Comparison of ENCODE assay signal across 1 cellular context in the genomic region with DNA sequence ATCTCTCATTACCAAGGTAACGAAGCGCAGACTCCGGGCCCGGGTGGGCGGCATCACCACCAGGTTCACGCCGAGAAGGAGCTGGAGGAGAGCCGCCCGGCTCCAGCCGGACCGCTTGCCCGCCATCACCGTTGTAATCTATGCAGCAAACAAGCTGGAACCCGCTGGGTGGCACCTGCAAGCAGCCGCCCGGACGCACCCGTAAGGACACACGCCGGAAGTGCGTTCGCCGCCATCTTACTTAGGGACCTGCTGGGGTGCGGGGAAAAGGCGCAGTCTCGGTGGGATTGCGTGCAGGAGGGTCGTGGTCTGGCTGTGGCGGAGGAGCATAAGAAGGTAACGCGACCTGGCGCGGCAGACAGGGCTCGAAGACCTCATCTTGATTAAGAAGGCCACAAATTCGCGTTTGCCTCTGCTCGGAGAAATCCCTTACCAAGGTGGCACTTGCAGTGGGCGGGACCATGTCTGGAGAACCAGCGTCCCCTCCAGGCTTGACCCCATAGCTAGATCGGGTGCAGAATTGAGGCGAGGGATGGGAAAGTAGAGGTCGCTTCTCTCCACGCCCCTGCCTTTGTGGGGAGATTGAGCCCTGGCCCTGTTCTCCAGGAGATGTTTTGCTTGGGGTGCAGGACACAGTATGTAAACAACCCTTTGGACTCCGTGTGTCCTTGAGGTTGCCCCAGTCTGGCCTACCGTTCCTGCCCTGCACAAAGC.
TF ChIP-seq lines count a peak whose summit lies in the region.

A gene with protein sequence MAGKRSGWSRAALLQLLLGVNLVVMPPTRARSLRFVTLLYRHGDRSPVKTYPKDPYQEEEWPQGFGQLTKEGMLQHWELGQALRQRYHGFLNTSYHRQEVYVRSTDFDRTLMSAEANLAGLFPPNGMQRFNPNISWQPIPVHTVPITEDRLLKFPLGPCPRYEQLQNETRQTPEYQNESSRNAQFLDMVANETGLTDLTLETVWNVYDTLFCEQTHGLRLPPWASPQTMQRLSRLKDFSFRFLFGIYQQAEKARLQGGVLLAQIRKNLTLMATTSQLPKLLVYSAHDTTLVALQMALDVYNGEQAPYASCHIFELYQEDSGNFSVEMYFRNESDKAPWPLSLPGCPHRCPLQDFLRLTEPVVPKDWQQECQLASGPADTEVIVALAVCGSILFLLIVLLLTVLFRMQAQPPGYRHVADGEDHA (minus strand): TSS at position 151 of the 714 bp plus-strand sequence. CDS start 25 bp downstream, at position 126.

TF ChIP-seq in HepG2, 621 proteins besides CTCF, POLR2A, EP300 and RAD21 (continued from another document and continues in another):
- TF ChIP-seq, protein P1, sequence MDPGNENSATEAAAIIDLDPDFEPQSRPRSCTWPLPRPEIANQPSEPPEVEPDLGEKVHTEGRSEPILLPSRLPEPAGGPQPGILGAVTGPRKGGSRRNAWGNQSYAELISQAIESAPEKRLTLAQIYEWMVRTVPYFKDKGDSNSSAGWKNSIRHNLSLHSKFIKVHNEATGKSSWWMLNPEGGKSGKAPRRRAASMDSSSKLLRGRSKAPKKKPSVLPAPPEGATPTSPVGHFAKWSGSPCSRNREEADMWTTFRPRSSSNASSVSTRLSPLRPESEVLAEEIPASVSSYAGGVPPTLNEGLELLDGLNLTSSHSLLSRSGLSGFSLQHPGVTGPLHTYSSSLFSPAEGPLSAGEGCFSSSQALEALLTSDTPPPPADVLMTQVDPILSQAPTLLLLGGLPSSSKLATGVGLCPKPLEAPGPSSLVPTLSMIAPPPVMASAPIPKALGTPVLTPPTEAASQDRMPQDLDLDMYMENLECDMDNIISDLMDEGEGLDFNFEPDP (CRISPR knock-in tag; conservative IDR thresholded peaks at IDR 0.05) = no peak
- TF ChIP-seq NCOA5 (CRISPR knock-in tag; IDR thresholded peaks at IDR 0.05) (no peak), ZNF572 (CRISPR knock-in tag; IDR thresholded peaks at IDR 0.05) (peak; percentile 70), CREB1 (IDR thresholded peaks at IDR 0.05) (peak; percentile 51; the same call in 1 of the 2 replicates), CREB1 (CRISPR knock-in tag; IDR thresholded peaks at IDR 0.05) (no peak), GABPA (IDR thresholded peaks at IDR 0.05; ENCODE audit: low read depth, low read length) (peak; percentile 97), GABPA (CRISPR knock-in tag; IDR thresholded peaks at IDR 0.05; ENCODE audit: low read depth) (peak; percentile 100), ZNF589 (CRISPR knock-in tag; conservative IDR thresholded peaks at IDR 0.05) (peak; percentile 96), NFE2L2 (IDR thresholded peaks at IDR 0.05; ENCODE audit: low read length) (no peak; the same call in 1 of the 2 replicates), ARHGAP35 (CRISPR knock-in tag; IDR thresholded peaks at IDR 0.05; ENCODE audit: borderline replicate concordance) (peak; percentile 88; the same call in 1 of the 2 replicates), NFKB2 (CRISPR knock-in tag; IDR thresholded peaks at IDR 0.05; ENCODE audit: borderline replicate concordance) (peak; percentile 83; the same call in 1 of the 2 replicates), TCF12 (IDR thresholded peaks at IDR 0.05) (no peak), TCF12 (CRISPR knock-in tag; IDR thresholded peaks at IDR 0.05) (no peak), MATR3 (CRISPR knock-in tag; IDR thresholded peaks at IDR 0.05) (no peak), NFATC3 (CRISPR knock-in tag; IDR thresholded peaks at IDR 0.05) (peak; percentile 95; the same call in 1 of the 2 replicates), CBX5 (CRISPR knock-in tag; IDR thresholded peaks at IDR 0.05; ENCODE audit: borderline replicate concordance) (peak; percentile 98), HMG20B (CRISPR knock-in tag; conservative IDR thresholded peaks at IDR 0.05) (no peak), ZSCAN29 (CRISPR knock-in tag; conservative IDR thresholded peaks at IDR 0.05) (peak; percentile 76; the same call in 1 of the 2 replicates), ERF (CRISPR knock-in tag; IDR thresholded peaks at IDR 0.05) (peak; percentile 96), MTA1 (CRISPR knock-in tag; IDR thresholded peaks at IDR 0.05; ENCODE audit: borderline replicate concordance) (peak; percentile 77; the same call in 1 of the 2 replicates), ZNF121 (CRISPR knock-in tag; IDR thresholded peaks at IDR 0.05) (peak; percentile 69), BCL6 (CRISPR knock-in tag; IDR thresholded peaks at IDR 0.05) (peak; percentile 80), NR3C1 (CRISPR knock-in tag; IDR thresholded peaks at IDR 0.05) (no peak), GATA4 (IDR thresholded peaks at IDR 0.05; ENCODE audit: borderline replicate concordance, low read depth) (0 out of 2 replicates have a peak, but pooled peaks have one; percentile 29), KDM5A (IDR thresholded peaks at IDR 0.05; ENCODE audit: borderline replicate concordance, low read length) (peak; percentile 95), ARNTL (CRISPR knock-in tag; IDR thresholded peaks at IDR 0.05) (peak; percentile 52; the same call in 1 of the 2 replicates)
- TF ChIP-seq, protein P2, sequence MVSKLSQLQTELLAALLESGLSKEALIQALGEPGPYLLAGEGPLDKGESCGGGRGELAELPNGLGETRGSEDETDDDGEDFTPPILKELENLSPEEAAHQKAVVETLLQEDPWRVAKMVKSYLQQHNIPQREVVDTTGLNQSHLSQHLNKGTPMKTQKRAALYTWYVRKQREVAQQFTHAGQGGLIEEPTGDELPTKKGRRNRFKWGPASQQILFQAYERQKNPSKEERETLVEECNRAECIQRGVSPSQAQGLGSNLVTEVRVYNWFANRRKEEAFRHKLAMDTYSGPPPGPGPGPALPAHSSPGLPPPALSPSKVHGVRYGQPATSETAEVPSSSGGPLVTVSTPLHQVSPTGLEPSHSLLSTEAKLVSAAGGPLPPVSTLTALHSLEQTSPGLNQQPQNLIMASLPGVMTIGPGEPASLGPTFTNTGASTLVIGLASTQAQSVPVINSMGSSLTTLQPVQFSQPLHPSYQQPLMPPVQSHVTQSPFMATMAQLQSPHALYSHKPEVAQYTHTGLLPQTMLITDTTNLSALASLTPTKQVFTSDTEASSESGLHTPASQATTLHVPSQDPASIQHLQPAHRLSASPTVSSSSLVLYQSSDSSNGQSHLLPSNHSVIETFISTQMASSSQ (IDR thresholded peaks at IDR 0.05; ENCODE audit: low read depth) = no peak
- TF ChIP-seq, protein P2 (CRISPR knock-in tag; IDR thresholded peaks at IDR 0.05; ENCODE audit: borderline replicate concordance) = peak; percentile 67; the same call in 1 of the 2 replicates
- TF ChIP-seq, protein P3, sequence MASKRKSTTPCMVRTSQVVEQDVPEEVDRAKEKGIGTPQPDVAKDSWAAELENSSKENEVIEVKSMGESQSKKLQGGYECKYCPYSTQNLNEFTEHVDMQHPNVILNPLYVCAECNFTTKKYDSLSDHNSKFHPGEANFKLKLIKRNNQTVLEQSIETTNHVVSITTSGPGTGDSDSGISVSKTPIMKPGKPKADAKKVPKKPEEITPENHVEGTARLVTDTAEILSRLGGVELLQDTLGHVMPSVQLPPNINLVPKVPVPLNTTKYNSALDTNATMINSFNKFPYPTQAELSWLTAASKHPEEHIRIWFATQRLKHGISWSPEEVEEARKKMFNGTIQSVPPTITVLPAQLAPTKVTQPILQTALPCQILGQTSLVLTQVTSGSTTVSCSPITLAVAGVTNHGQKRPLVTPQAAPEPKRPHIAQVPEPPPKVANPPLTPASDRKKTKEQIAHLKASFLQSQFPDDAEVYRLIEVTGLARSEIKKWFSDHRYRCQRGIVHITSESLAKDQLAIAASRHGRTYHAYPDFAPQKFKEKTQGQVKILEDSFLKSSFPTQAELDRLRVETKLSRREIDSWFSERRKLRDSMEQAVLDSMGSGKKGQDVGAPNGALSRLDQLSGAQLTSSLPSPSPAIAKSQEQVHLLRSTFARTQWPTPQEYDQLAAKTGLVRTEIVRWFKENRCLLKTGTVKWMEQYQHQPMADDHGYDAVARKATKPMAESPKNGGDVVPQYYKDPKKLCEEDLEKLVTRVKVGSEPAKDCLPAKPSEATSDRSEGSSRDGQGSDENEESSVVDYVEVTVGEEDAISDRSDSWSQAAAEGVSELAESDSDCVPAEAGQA (IDR thresholded peaks at IDR 0.05; ENCODE audit: low read depth) = peak; percentile 93
- TF ChIP-seq, protein P3 (CRISPR knock-in tag; IDR thresholded peaks at IDR 0.05; ENCODE audit: borderline replicate concordance) = 0 out of 2 replicates have a peak, but pooled peaks have one; percentile 74
- TF ChIP-seq, protein P4, sequence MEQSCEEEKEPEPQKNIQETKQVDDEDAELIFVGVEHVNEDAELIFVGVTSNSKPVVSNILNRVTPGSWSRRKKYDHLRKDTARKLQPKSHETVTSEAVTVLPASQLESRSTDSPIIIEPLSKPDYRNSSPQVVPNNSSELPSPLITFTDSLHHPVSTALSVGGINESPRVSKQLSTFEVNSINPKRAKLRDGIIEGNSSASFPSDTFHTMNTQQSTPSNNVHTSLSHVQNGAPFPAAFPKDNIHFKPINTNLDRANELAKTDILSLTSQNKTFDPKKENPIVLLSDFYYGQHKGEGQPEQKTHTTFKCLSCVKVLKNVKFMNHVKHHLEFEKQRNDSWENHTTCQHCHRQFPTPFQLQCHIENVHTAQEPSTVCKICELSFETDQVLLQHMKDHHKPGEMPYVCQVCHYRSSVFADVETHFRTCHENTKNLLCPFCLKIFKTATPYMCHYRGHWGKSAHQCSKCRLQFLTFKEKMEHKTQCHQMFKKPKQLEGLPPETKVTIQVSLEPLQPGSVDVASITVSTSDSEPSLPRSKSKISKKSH (CRISPR knock-in tag; IDR thresholded peaks at IDR 0.05; ENCODE audit: borderline replicate concordance) = peak; percentile 94
- TF ChIP-seq, protein P5, sequence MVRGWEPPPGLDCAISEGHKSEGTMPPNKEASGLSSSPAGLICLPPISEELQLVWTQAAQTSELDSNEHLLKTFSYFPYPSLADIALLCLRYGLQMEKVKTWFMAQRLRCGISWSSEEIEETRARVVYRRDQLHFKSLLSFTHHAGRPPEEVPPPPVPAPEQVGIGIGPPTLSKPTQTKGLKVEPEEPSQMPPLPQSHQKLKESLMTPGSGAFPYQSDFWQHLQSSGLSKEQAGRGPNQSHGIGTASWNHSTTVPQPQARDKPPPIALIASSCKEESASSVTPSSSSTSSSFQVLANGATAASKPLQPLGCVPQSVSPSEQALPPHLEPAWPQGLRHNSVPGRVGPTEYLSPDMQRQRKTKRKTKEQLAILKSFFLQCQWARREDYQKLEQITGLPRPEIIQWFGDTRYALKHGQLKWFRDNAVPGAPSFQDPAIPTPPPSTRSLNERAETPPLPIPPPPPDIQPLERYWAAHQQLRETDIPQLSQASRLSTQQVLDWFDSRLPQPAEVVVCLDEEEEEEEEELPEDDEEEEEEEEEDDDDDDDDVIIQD (CRISPR knock-in tag; IDR thresholded peaks at IDR 0.05; ENCODE audit: low read depth) = peak; percentile 31; the same call in 1 of the 2 replicates
- TF ChIP-seq, protein P6, sequence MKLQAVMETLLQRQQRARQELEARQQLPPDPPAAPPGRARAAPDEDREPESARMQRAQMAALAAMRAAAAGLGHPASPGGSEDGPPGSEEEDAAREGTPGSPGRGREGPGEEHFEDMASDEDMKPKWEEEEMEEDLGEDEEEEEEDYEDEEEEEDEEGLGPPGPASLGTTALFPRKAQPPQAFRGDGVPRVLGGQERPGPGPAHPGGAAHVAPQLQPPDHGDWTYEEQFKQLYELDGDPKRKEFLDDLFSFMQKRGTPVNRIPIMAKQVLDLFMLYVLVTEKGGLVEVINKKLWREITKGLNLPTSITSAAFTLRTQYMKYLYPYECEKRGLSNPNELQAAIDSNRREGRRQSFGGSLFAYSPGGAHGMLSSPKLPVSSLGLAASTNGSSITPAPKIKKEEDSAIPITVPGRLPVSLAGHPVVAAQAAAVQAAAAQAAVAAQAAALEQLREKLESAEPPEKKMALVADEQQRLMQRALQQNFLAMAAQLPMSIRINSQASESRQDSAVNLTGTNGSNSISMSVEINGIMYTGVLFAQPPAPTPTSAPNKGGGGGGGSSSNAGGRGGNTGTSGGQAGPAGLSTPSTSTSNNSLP (IDR thresholded peaks at IDR 0.05; ENCODE audit: low read depth, low read length) = peak; percentile 62
- TF ChIP-seq, protein P7, sequence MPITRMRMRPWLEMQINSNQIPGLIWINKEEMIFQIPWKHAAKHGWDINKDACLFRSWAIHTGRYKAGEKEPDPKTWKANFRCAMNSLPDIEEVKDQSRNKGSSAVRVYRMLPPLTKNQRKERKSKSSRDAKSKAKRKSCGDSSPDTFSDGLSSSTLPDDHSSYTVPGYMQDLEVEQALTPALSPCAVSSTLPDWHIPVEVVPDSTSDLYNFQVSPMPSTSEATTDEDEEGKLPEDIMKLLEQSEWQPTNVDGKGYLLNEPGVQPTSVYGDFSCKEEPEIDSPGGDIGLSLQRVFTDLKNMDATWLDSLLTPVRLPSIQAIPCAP (CRISPR knock-in tag; IDR thresholded peaks at IDR 0.05; ENCODE audit: low read depth) = no peak
- TF ChIP-seq, protein P8, sequence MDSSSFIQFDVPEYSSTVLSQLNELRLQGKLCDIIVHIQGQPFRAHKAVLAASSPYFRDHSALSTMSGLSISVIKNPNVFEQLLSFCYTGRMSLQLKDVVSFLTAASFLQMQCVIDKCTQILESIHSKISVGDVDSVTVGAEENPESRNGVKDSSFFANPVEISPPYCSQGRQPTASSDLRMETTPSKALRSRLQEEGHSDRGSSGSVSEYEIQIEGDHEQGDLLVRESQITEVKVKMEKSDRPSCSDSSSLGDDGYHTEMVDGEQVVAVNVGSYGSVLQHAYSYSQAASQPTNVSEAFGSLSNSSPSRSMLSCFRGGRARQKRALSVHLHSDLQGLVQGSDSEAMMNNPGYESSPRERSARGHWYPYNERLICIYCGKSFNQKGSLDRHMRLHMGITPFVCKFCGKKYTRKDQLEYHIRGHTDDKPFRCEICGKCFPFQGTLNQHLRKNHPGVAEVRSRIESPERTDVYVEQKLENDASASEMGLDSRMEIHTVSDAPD (CRISPR knock-in tag; IDR thresholded peaks at IDR 0.05) = no peak
